ENCODE assay signal across 21 cellular contexts in genomic region chr6:34955447-34955846, GRCh38.
DNase-seq lines count a peak whose midpoint lies in the region; ATAC-seq and TF ChIP-seq lines count a peak whose summit lies in the region.
"Had no signal": no experiment of that assay in that cellular context is flagged by ENCODE, and none has a peak within 500 bp of the region (broad histone marks: within the 10 kb centered on the region; RNA-seq: fewer than 3 reads in every experiment).

No MANE protein-coding gene starts in this region.

- no peaks in the 10 kb centered on the region for H3K9me3 Mint-ChIP-seq in CD14-positive monocyte
- no peaks in the 10 kb centered on the region for H3K9me3 Mint-ChIP-seq in MCF 10A (ENCODE audit: unreplicated experiment)
- H3K9me3 Mint-ChIP-seq: activated T-helper 1 cell treated with anti-CD3 and anti-CD28 coated beads, Interleukin-12 subunit alpha, Interleukin-12 subunit beta, Interleukin-2, Interleukin-4 antibody, amounts not matched to agents 30 ng/mL and 10 ng/mL and 1 ng/mL, durations not matched to agents 14 hours and 24 hours and 36 hours had no signal

- DNase-seq in CD14-positive monocyte (ENCODE audit: low spot score) = no peak
- DNase-seq in GM10266 (ENCODE audit: extremely low spot score) = peak; percentile 8
- no peak for DNase-seq in T-helper 17 cell
- DNase-seq in right lobe of liver = no peak
- no peak for DNase-seq in MCF 10A (ENCODE audit: unreplicated experiment)
- DNase-seq in activated effector memory CD4-positive, alpha-beta T cell treated with Interleukin-2 at 50 U/mL for 16 hours = no peak
- DNase-seq in NCI-H1417 (lab: John Stamatoyannopoulos, UW) = no peak
- DNase-seq: activated CD4-positive, alpha-beta T cell treated with anti-CD3 and anti-CD28 coated beads, Interleukin-2, amount 50 U/mL, for 4 hours; C1 segment of cervical spinal cord; DMS79 treated with DMSO at 0.1 percent for 48 hours; foreskin fibroblast; NCI-H446 treated with DMSO at 0.1 percent for 48 hours; posterior cingulate gyrus; SJCRH30; spleen; stimulated activated naive CD4-positive, alpha-beta T cell; T1000; transverse colon had no signal

- H3K4me3 ChIP-seq in right lobe of liver = no peak overlapping the region
- H3K4me3 ChIP-seq: SJCRH30, spleen, transverse colon had no signal

- intact Hi-C loops in CD14-positive monocyte (cut with micrococcal nuclease) = no loop called here
- intact Hi-C loops in right lobe of liver (cut with DNase I) = no loop called here
- intact Hi-C loops in MCF 10A (cut with micrococcal nuclease) = no loop called here

- H3K27ac Mint-ChIP-seq in CD14-positive monocyte = peak overlapping the region; percentile 6 to 86 (median 64)
- peak overlapping the region; percentile 39 for H3K27ac Mint-ChIP-seq in T-helper 17 cell
- H3K27ac Mint-ChIP-seq in MCF 10A (ENCODE audit: low read depth, unreplicated experiment) = no peak overlapping the region
- H3K27ac Mint-ChIP-seq: activated T-helper 1 cell treated with anti-CD3 and anti-CD28 coated beads, Interleukin-12 subunit alpha, Interleukin-12 subunit beta, Interleukin-2, Interleukin-4 antibody, amounts not matched to agents 30 ng/mL and 10 ng/mL and 1 ng/mL, durations not matched to agents 14 hours and 24 hours and 36 hours had no signal

- H3K36me3 Mint-ChIP-seq in CD14-positive monocyte (peaks cover 6 to 13% of the 10 kb centered on the region in 2 donors), T-helper 17 cell (ENCODE audit: low read depth) (peaks cover 2% of the 10 kb centered on the region), MCF 10A (ENCODE audit: insufficient read depth, unreplicated experiment) (no peaks in the 10 kb centered on the region)

- peaks cover 24% of the 10 kb centered on the region for H3K4me1 Mint-ChIP-seq in CD14-positive monocyte
- peaks cover 11% of the 10 kb centered on the region for H3K4me1 Mint-ChIP-seq in T-helper 17 cell
- H3K4me1 Mint-ChIP-seq in MCF 10A (ENCODE audit: insufficient read depth, unreplicated experiment) = peaks cover 13% of the 10 kb centered on the region

- no peak for ATAC-seq in T-helper 17 cell
- ATAC-seq in right lobe of liver = peak in 3 of 4 donors; percentile 16 to 25 (median 18)
- ATAC-seq: left lobe of liver had no signal

- POLR2A ChIA-PET in MCF 10A (lab: Yijun Ruan, JAX) = interaction anchor here (0.6 to 0.9 kb wide), 2 partner anchors 17 to 96 kb away, joined by 3 to 4 read pairs; no protein-coding TSS in a partner anchor

- TF ChIP-seq POLR2A in right lobe of liver (IDR thresholded peaks at IDR 0.05) = no peak

- no peaks in the 10 kb centered on the region for H3K27me3 Mint-ChIP-seq in CD14-positive monocyte (ENCODE audit: low read depth in 3 of 3)
- no peaks in the 10 kb centered on the region for H3K27me3 Mint-ChIP-seq in T-helper 17 cell
- H3K27me3 Mint-ChIP-seq in MCF 10A (ENCODE audit: insufficient read depth, unreplicated experiment) = no peaks in the 10 kb centered on the region

- peak overlapping the region in 1 of 3 donors; percentile 3 for H3K27ac ChIP-seq in right lobe of liver
- H3K27ac ChIP-seq: KMS-11, SJCRH30 had no signal

- CTCF ChIA-PET in MCF 10A (lab: Yijun Ruan, JAX) = interaction anchor here (1.0 kb wide), 1 partner anchor 285 kb away, joined by 3 read pairs; no protein-coding TSS in a partner anchor

- H3K36me3 ChIP-seq in right lobe of liver = no peaks in the 10 kb centered on the region
- H3K36me3 ChIP-seq: SJCRH30, spleen, transverse colon had no signal

- H3K9me3 ChIP-seq in T-helper 17 cell (ENCODE audit: control insufficient read depth, low read length, poor library complexity, severe bottlenecking) (no peaks in the 10 kb centered on the region), right lobe of liver (no peaks in the 10 kb centered on the region)
- H3K9me3 ChIP-seq: SJCRH30, spleen, transverse colon had no signal

- peaks cover 0 to 20% (median 7%) of the 10 kb centered on the region in 4 donors for H3K4me1 ChIP-seq in right lobe of liver

- H3K4me3 Mint-ChIP-seq in CD14-positive monocyte = no peak overlapping the region
- H3K4me3 Mint-ChIP-seq in T-helper 17 cell = no peak overlapping the region
- H3K4me3 Mint-ChIP-seq in MCF 10A (ENCODE audit: unreplicated experiment) = no peak overlapping the region
- H3K4me3 Mint-ChIP-seq: activated T-helper 1 cell treated with anti-CD3 and anti-CD28 coated beads, Interleukin-12 subunit alpha, Interleukin-12 subunit beta, Interleukin-2, Interleukin-4 antibody, amounts not matched to agents 30 ng/mL and 10 ng/mL and 1 ng/mL, durations not matched to agents 14 hours and 24 hours and 36 hours had no signal

- TF ChIP-seq CTCF in CD14-positive monocyte (IDR thresholded peaks at IDR 0.05) (no peak), GM10266 (IDR thresholded peaks at IDR 0.05; ENCODE audit: control insufficient read depth, insufficient read depth, low read depth, missing control alignments) (no peak), right lobe of liver (IDR thresholded peaks at IDR 0.05) (no peak), MCF 10A (IDR thresholded peaks at IDR 0.05; ENCODE audit: unreplicated experiment) (no peak)

- 48% methylated on average over 2 of the region's 3 CpGs for WGBS in right lobe of liver (ENCODE audit: insufficient coverage, low coverage, low lambda C conversion rate, missing lambda C conversion rate)

- no peaks in the 10 kb centered on the region for H3K27me3 ChIP-seq in right lobe of liver
- H3K27me3 ChIP-seq: SJCRH30, spleen, transverse colon had no signal

- no TSS peak for BruUV-seq in MCF 10A (replicated peaks; lab: Mats Ljungman, UMichigan)
